In the genomic region with DNA sequence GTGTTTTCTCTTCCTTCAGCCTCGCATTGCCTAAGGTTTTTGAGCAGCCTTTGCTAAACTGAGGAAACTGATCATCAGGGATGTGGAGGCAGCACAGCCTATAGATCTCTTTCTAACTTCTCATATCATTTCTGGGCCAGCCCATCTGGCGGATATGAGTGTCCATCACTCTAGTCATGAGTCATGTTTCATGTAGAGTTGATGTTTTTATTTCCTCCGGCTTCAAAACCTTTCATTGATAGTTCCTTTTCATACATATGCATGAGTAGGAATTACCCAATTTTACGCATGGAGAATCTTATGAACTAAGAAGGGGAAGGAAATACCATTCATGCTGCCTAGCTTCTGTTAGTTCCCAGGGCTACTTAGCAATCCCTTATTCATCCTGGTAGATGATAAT, we compare ENCODE assay signal across 1 cellular context.
TF ChIP-seq lines count a peak whose summit lies in the region.

No MANE protein-coding gene starts in this region.

TF ChIP-seq in GM23338, 12 proteins besides CTCF, POLR2A, EP300 and RAD21 (continued from another document):
- TF ChIP-seq, protein P1, sequence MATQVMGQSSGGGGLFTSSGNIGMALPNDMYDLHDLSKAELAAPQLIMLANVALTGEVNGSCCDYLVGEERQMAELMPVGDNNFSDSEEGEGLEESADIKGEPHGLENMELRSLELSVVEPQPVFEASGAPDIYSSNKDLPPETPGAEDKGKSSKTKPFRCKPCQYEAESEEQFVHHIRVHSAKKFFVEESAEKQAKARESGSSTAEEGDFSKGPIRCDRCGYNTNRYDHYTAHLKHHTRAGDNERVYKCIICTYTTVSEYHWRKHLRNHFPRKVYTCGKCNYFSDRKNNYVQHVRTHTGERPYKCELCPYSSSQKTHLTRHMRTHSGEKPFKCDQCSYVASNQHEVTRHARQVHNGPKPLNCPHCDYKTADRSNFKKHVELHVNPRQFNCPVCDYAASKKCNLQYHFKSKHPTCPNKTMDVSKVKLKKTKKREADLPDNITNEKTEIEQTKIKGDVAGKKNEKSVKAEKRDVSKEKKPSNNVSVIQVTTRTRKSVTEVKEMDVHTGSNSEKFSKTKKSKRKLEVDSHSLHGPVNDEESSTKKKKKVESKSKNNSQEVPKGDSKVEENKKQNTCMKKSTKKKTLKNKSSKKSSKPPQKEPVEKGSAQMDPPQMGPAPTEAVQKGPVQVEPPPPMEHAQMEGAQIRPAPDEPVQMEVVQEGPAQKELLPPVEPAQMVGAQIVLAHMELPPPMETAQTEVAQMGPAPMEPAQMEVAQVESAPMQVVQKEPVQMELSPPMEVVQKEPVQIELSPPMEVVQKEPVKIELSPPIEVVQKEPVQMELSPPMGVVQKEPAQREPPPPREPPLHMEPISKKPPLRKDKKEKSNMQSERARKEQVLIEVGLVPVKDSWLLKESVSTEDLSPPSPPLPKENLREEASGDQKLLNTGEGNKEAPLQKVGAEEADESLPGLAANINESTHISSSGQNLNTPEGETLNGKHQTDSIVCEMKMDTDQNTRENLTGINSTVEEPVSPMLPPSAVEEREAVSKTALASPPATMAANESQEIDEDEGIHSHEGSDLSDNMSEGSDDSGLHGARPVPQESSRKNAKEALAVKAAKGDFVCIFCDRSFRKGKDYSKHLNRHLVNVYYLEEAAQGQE (IDR thresholded peaks at IDR 0.05; ENCODE audit: unreplicated experiment), result no peak
- no peak for TF ChIP-seq POLR2AphosphoS5 (IDR thresholded peaks at IDR 0.05; ENCODE audit: low read depth)
- no peak for TF ChIP-seq EZH2phosphoT487 (IDR thresholded peaks at IDR 0.05; ENCODE audit: unreplicated experiment)
- TF ChIP-seq NANOG (IDR thresholded peaks at IDR 0.05; ENCODE audit: borderline replicate concordance), result no peak
